Comparison of ENCODE assay signal across 1 cellular context in the genomic region with DNA sequence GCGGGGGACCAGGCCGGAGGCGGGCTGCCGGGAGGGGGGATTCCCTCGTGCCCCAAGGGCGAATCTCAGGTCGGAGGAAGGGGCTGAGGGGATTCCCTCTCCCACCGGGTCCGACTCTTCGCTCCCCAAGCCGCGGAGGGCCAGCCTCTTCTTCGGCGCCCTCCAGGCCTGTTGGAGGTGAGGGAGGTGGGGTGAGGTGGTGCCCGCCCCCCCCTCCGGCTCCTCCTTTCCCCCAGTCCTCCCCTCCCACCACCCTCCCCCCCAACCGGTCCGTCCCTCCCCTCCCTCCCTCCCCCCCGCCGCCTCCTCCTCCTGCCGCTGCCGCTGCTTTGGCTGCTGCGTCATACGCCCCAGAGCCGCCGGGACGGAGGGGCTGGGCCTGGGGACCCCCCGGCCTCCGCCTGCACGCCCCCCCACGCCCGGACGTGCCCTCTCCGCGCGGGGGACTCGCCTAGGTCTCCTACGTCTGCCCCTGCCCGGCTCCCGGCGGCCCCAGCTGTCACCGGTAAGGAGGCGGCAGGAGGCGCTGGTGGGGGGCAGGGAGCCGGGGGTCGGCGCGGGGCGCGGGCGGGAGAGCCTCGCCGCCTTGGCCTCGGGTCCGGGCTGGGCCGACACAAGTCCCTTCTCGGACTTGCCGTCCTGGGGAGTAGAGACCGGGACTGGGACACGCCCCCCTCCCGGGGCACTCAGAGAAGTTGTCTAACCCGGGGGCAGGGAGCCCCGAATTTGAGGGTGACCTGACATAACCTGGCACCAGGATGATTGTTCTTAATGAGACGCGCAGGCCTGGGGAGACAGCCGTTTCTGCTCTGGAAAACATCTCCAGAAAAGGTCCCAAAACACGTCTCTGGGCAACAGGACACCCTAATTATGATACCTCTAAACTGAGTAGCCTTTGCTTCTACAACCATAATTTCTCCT.
TF ChIP-seq lines count a peak whose summit lies in the region.

A gene (plus strand): TSS at position 304 of the 921 bp plus-strand sequence. CDS start 1,250 bp downstream, outside the sequence.

TF ChIP-seq in HepG2, 621 proteins besides CTCF, POLR2A, EP300 and RAD21 (continued from another document and continues in another):
- TF ChIP-seq, protein P1, sequence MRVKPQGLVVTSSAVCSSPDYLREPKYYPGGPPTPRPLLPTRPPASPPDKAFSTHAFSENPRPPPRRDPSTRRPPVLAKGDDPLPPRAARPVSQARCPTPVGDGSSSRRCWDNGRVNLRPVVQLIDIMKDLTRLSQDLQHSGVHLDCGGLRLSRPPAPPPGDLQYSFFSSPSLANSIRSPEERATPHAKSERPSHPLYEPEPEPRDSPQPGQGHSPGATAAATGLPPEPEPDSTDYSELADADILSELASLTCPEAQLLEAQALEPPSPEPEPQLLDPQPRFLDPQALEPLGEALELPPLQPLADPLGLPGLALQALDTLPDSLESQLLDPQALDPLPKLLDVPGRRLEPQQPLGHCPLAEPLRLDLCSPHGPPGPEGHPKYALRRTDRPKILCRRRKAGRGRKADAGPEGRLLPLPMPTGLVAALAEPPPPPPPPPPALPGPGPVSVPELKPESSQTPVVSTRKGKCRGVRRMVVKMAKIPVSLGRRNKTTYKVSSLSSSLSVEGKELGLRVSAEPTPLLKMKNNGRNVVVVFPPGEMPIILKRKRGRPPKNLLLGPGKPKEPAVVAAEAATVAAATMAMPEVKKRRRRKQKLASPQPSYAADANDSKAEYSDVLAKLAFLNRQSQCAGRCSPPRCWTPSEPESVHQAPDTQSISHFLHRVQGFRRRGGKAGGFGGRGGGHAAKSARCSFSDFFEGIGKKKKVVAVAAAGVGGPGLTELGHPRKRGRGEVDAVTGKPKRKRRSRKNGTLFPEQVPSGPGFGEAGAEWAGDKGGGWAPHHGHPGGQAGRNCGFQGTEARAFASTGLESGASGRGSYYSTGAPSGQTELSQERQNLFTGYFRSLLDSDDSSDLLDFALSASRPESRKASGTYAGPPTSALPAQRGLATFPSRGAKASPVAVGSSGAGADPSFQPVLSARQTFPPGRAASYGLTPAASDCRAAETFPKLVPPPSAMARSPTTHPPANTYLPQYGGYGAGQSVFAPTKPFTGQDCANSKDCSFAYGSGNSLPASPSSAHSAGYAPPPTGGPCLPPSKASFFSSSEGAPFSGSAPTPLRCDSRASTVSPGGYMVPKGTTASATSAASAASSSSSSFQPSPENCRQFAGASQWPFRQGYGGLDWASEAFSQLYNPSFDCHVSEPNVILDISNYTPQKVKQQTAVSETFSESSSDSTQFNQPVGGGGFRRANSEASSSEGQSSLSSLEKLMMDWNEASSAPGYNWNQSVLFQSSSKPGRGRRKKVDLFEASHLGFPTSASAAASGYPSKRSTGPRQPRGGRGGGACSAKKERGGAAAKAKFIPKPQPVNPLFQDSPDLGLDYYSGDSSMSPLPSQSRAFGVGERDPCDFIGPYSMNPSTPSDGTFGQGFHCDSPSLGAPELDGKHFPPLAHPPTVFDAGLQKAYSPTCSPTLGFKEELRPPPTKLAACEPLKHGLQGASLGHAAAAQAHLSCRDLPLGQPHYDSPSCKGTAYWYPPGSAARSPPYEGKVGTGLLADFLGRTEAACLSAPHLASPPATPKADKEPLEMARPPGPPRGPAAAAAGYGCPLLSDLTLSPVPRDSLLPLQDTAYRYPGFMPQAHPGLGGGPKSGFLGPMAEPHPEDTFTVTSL (CRISPR knock-in tag; IDR thresholded peaks at IDR 0.05; ENCODE audit: borderline replicate concordance), result no peak
- TF ChIP-seq, protein P2, sequence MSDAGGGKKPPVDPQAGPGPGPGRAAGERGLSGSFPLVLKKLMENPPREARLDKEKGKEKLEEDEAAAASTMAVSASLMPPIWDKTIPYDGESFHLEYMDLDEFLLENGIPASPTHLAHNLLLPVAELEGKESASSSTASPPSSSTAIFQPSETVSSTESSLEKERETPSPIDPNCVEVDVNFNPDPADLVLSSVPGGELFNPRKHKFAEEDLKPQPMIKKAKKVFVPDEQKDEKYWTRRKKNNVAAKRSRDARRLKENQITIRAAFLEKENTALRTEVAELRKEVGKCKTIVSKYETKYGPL (CRISPR knock-in tag; IDR thresholded peaks at IDR 0.05), result no peak
- TF ChIP-seq ZNF329 (CRISPR knock-in tag; IDR thresholded peaks at IDR 0.05; ENCODE audit: low read depth), result no peak; the same call in 1 of the 2 replicates
- TF ChIP-seq RFX3 (CRISPR knock-in tag; IDR thresholded peaks at IDR 0.05), result no peak
- TF ChIP-seq ZNF224 (CRISPR knock-in tag; IDR thresholded peaks at IDR 0.05), result no peak
- 0 out of 2 replicates have a peak, but pooled peaks have one; percentile 5 for TF ChIP-seq GATA4 (IDR thresholded peaks at IDR 0.05; ENCODE audit: borderline replicate concordance, low read depth)
- TF ChIP-seq ZNF792 (CRISPR knock-in tag; IDR thresholded peaks at IDR 0.05), result no peak; the same call in 1 of the 2 replicates
- TF ChIP-seq, protein P3, sequence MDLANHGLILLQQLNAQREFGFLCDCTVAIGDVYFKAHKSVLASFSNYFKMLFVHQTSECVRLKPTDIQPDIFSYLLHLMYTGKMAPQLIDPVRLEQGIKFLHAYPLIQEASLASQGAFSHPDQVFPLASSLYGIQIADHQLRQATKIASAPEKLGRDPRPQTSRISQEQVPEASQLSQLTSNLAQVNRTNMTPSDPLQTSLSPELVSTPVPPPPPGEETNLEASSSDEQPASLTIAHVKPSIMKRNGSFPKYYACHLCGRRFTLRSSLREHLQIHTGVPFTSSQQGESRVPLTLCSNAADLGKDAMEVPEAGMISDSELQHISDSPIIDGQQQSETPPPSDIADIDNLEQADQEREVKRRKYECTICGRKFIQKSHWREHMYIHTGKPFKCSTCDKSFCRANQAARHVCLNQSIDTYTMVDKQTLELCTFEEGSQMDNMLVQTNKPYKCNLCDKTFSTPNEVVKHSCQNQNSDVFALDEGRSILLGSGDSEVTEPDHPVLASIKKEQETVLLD (CRISPR knock-in tag; IDR thresholded peaks at IDR 0.05; ENCODE audit: low read depth), result peak; percentile 55; the same call in 1 of the 2 replicates
- TF ChIP-seq, protein P4, sequence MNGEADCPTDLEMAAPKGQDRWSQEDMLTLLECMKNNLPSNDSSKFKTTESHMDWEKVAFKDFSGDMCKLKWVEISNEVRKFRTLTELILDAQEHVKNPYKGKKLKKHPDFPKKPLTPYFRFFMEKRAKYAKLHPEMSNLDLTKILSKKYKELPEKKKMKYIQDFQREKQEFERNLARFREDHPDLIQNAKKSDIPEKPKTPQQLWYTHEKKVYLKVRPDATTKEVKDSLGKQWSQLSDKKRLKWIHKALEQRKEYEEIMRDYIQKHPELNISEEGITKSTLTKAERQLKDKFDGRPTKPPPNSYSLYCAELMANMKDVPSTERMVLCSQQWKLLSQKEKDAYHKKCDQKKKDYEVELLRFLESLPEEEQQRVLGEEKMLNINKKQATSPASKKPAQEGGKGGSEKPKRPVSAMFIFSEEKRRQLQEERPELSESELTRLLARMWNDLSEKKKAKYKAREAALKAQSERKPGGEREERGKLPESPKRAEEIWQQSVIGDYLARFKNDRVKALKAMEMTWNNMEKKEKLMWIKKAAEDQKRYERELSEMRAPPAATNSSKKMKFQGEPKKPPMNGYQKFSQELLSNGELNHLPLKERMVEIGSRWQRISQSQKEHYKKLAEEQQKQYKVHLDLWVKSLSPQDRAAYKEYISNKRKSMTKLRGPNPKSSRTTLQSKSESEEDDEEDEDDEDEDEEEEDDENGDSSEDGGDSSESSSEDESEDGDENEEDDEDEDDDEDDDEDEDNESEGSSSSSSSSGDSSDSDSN (CRISPR knock-in tag; IDR thresholded peaks at IDR 0.05), result no peak; the same call in 1 of the 2 replicates
- TF ChIP-seq ZNF644 (CRISPR knock-in tag; IDR thresholded peaks at IDR 0.05; ENCODE audit: low read depth), result no peak
- TF ChIP-seq DR1 (CRISPR knock-in tag; IDR thresholded peaks at IDR 0.05), result no peak
- no peak for TF ChIP-seq ZNF775 (CRISPR knock-in tag; IDR thresholded peaks at IDR 0.05; ENCODE audit: borderline replicate concordance)
- TF ChIP-seq AGO2 (optimal IDR thresholded peaks at IDR 0.05; ENCODE audit: low read depth, low read length), result no peak
- TF ChIP-seq HOXA3 (CRISPR knock-in tag; IDR thresholded peaks at IDR 0.05), result no peak
- no peak for TF ChIP-seq ZSCAN12 (CRISPR knock-in tag; IDR thresholded peaks at IDR 0.05)
- TF ChIP-seq ZNF850 (CRISPR knock-in tag; conservative IDR thresholded peaks at IDR 0.05), result no peak
- TF ChIP-seq ZNF670 (CRISPR knock-in tag; IDR thresholded peaks at IDR 0.05; ENCODE audit: borderline replicate concordance), result no peak
- no peak; the same call in 1 of the 2 replicates for TF ChIP-seq ZNF143 (CRISPR knock-in tag; IDR thresholded peaks at IDR 0.05)
- peak; percentile 74 for TF ChIP-seq GABPB1 (CRISPR knock-in tag; IDR thresholded peaks at IDR 0.05)
- TF ChIP-seq KDM4B (CRISPR knock-in tag; IDR thresholded peaks at IDR 0.05), result no peak
- TF ChIP-seq SOX5 (CRISPR knock-in tag; IDR thresholded peaks at IDR 0.05; ENCODE audit: borderline replicate concordance), result no peak
- peak; percentile 7; the same call in 1 of the 2 replicates for TF ChIP-seq ZNF235 (CRISPR knock-in tag; IDR thresholded peaks at IDR 0.05; ENCODE audit: borderline replicate concordance)
- TF ChIP-seq ZFY (CRISPR knock-in tag; IDR thresholded peaks at IDR 0.05), result peak; percentile 41; the same call in 1 of the 2 replicates
- TF ChIP-seq FOXO1 (CRISPR knock-in tag; IDR thresholded peaks at IDR 0.05), result no peak; the same call in 1 of the 2 replicates
- TF ChIP-seq SMARCE1 (IDR thresholded peaks at IDR 0.05; ENCODE audit: borderline replicate concordance), result no peak
- no peak for TF ChIP-seq RFXANK (CRISPR knock-in tag; IDR thresholded peaks at IDR 0.05)
- TF ChIP-seq, protein P5, sequence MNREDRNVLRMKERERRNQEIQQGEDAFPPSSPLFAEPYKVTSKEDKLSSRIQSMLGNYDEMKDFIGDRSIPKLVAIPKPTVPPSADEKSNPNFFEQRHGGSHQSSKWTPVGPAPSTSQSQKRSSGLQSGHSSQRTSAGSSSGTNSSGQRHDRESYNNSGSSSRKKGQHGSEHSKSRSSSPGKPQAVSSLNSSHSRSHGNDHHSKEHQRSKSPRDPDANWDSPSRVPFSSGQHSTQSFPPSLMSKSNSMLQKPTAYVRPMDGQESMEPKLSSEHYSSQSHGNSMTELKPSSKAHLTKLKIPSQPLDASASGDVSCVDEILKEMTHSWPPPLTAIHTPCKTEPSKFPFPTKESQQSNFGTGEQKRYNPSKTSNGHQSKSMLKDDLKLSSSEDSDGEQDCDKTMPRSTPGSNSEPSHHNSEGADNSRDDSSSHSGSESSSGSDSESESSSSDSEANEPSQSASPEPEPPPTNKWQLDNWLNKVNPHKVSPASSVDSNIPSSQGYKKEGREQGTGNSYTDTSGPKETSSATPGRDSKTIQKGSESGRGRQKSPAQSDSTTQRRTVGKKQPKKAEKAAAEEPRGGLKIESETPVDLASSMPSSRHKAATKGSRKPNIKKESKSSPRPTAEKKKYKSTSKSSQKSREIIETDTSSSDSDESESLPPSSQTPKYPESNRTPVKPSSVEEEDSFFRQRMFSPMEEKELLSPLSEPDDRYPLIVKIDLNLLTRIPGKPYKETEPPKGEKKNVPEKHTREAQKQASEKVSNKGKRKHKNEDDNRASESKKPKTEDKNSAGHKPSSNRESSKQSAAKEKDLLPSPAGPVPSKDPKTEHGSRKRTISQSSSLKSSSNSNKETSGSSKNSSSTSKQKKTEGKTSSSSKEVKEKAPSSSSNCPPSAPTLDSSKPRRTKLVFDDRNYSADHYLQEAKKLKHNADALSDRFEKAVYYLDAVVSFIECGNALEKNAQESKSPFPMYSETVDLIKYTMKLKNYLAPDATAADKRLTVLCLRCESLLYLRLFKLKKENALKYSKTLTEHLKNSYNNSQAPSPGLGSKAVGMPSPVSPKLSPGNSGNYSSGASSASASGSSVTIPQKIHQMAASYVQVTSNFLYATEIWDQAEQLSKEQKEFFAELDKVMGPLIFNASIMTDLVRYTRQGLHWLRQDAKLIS (CRISPR knock-in tag; IDR thresholded peaks at IDR 0.05), result no peak
- no peak for TF ChIP-seq ZNF256 (CRISPR knock-in tag; conservative IDR thresholded peaks at IDR 0.05)
- no peak for TF ChIP-seq ZNF547 (CRISPR knock-in tag; IDR thresholded peaks at IDR 0.05)
- TF ChIP-seq ZNF761 (CRISPR knock-in tag; conservative IDR thresholded peaks at IDR 0.05), result no peak
- no peak for TF ChIP-seq ZNF350 (CRISPR knock-in tag; IDR thresholded peaks at IDR 0.05; ENCODE audit: borderline replicate concordance, low read depth)
- TF ChIP-seq ZNF674 (CRISPR knock-in tag; IDR thresholded peaks at IDR 0.05; ENCODE audit: low read depth), result no peak
- no peak for TF ChIP-seq CEBPB (IDR thresholded peaks at IDR 0.05; ENCODE audit: borderline replicate concordance, low read depth, low read length)
- no peak for TF ChIP-seq CBX2 (IDR thresholded peaks at IDR 0.05; ENCODE audit: low read depth, low read length)
- no peak for TF ChIP-seq CBX2 (CRISPR knock-in tag; IDR thresholded peaks at IDR 0.05; ENCODE audit: low read depth)
- no peak for TF ChIP-seq ZMYM4 (CRISPR knock-in tag; IDR thresholded peaks at IDR 0.05)
- TF ChIP-seq MBNL3 (CRISPR knock-in tag; conservative IDR thresholded peaks at IDR 0.05), result no peak
- no peak for TF ChIP-seq NR1H2 (CRISPR knock-in tag; IDR thresholded peaks at IDR 0.05; ENCODE audit: borderline replicate concordance, low read depth)
- TF ChIP-seq, protein P6, sequence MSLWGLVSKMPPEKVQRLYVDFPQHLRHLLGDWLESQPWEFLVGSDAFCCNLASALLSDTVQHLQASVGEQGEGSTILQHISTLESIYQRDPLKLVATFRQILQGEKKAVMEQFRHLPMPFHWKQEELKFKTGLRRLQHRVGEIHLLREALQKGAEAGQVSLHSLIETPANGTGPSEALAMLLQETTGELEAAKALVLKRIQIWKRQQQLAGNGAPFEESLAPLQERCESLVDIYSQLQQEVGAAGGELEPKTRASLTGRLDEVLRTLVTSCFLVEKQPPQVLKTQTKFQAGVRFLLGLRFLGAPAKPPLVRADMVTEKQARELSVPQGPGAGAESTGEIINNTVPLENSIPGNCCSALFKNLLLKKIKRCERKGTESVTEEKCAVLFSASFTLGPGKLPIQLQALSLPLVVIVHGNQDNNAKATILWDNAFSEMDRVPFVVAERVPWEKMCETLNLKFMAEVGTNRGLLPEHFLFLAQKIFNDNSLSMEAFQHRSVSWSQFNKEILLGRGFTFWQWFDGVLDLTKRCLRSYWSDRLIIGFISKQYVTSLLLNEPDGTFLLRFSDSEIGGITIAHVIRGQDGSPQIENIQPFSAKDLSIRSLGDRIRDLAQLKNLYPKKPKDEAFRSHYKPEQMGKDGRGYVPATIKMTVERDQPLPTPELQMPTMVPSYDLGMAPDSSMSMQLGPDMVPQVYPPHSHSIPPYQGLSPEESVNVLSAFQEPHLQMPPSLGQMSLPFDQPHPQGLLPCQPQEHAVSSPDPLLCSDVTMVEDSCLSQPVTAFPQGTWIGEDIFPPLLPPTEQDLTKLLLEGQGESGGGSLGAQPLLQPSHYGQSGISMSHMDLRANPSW (CRISPR knock-in tag; IDR thresholded peaks at IDR 0.05; ENCODE audit: borderline replicate concordance), result no peak
- TF ChIP-seq ZNF343 (CRISPR knock-in tag; IDR thresholded peaks at IDR 0.05), result no peak
- no peak for TF ChIP-seq ZNF678 (CRISPR knock-in tag; IDR thresholded peaks at IDR 0.05)
- TF ChIP-seq YEATS2 (CRISPR knock-in tag; IDR thresholded peaks at IDR 0.05; ENCODE audit: borderline replicate concordance), result no peak; the same call in 1 of the 2 replicates
- TF ChIP-seq, protein P7, sequence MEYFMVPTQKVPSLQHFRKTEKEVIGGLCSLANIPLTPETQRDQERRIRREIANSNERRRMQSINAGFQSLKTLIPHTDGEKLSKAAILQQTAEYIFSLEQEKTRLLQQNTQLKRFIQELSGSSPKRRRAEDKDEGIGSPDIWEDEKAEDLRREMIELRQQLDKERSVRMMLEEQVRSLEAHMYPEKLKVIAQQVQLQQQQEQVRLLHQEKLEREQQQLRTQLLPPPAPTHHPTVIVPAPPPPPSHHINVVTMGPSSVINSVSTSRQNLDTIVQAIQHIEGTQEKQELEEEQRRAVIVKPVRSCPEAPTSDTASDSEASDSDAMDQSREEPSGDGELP (IDR thresholded peaks at IDR 0.05; ENCODE audit: borderline replicate concordance, low read depth), result no peak
- TF ChIP-seq ZNF264 (CRISPR knock-in tag; IDR thresholded peaks at IDR 0.05), result no peak
- TF ChIP-seq U2AF1 (optimal IDR thresholded peaks at IDR 0.05; ENCODE audit: low read depth, low read length), result no peak
